In the genomic region with DNA sequence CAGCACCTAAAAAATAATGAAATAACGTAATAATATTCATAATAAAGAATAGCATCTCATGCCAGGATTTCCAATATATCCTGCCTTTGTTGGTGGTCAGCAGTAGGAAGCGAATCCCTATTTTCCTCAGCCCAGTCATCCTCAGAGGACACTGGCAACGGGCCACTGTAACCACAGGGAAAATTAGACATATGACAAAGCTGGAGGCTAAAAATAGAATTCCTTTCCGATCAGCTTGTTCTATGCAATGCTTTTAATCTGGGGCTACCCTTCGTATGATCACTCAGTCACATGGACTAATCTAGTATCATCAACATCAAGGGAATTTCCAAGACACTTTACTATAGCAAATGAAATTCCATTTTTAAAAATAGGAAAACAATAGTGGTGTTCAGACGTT, we compare ENCODE assay signal across 12 cellular contexts.
A peak's percentile ranks its signal among the peaks of the same experiment; 100 is the strongest.
DNase-seq lines count a peak whose midpoint lies in the region; ATAC-seq and TF ChIP-seq lines count a peak whose summit lies in the region.
"Had no signal": no experiment of that assay in that cellular context is flagged by ENCODE, and none has a peak within 500 bp of the region (broad histone marks: within the 10 kb centered on the region; RNA-seq: fewer than 3 reads in every experiment).

No MANE protein-coding gene starts in this region.

- H3K4me3 ChIP-seq in choroid plexus epithelial cell (ENCODE audit: low read depth, low read length): no peak overlapping the region

- H3K36me3 Mint-ChIP-seq in immature natural killer cell: no peaks in the 10 kb centered on the region

- no peaks in the 10 kb centered on the region for H3K4me1 Mint-ChIP-seq in immature natural killer cell

- no peak overlapping the region for H3K4me3 Mint-ChIP-seq in immature natural killer cell
- H3K4me3 Mint-ChIP-seq: activated CD8-positive, alpha-beta T cell treated with anti-CD3 and anti-CD28 coated beads, Interleukin-2, amount 10 ng/mL, durations not matched to agents 7 days and 5 days had no signal

- ATAC-seq in HG03565 (IDR thresholded peaks at IDR 0.05; ENCODE audit: unreplicated experiment): no peak
- no peak for ATAC-seq in GM21619 (IDR thresholded peaks at IDR 0.05; ENCODE audit: unreplicated experiment)
- ATAC-seq: activated CD8-positive, alpha-beta T cell treated with anti-CD3 and anti-CD28 coated beads, Interleukin-2, amount 10 ng/mL, durations not matched to agents 7 days and 5 days had no signal

- peak; percentile 36 for DNase-seq in AG08396 (ENCODE audit: low spot score)
- DNase-seq in HT1080 (ENCODE audit: low read depth): peak; percentile 73
- peak; percentile 64 for DNase-seq in choroid plexus epithelial cell (ENCODE audit: low read depth)
- DNase-seq in iris pigment epithelial cell (ENCODE audit: low read depth): peak; percentile 54
- DNase-seq in immature natural killer cell: no peak
- no peak for DNase-seq in mucosa of gallbladder (ENCODE audit: low spot score)
- DNase-seq: activated CD8-positive, alpha-beta T cell treated with anti-CD3 and anti-CD28 coated beads, Interleukin-2, amount 10 ng/mL, durations not matched to agents 7 days and 5 days; activated gamma-delta T cell treated with Interleukin-2 at 50 U/mL for 16 hours; AML-193; H7 had no signal

- no peak overlapping the region for H3K27ac Mint-ChIP-seq in immature natural killer cell
- H3K27ac Mint-ChIP-seq: activated CD8-positive, alpha-beta T cell treated with anti-CD3 and anti-CD28 coated beads, Interleukin-2, amount 10 ng/mL, durations not matched to agents 7 days and 5 days had no signal

- H3K27me3 Mint-ChIP-seq in immature natural killer cell (ENCODE audit: low read depth in 3 of 3): peaks cover 0 to 1% (median 0%) of the 10 kb centered on the region in 3 donors

- TF ChIP-seq CTCF in choroid plexus epithelial cell (conservative IDR thresholded peaks at IDR 0.05; ENCODE audit: low read depth, low read length): no peak

- peaks cover 0 to 21% (median 2%) of the 10 kb centered on the region in 6 donors for H3K9me3 Mint-ChIP-seq in immature natural killer cell

Comparison
In these comparisons a context has a peak if more than half of its experiments do, and no peak if none do; other contexts are left out.
1. DNase-seq: peak in AG08396 (single experiment), HT1080 (single experiment), choroid plexus epithelial cell (single experiment) and iris pigment epithelial cell (single experiment); none in immature natural killer cell (0 of 3) and mucosa of gallbladder (single experiment).